In the genomic region with DNA sequence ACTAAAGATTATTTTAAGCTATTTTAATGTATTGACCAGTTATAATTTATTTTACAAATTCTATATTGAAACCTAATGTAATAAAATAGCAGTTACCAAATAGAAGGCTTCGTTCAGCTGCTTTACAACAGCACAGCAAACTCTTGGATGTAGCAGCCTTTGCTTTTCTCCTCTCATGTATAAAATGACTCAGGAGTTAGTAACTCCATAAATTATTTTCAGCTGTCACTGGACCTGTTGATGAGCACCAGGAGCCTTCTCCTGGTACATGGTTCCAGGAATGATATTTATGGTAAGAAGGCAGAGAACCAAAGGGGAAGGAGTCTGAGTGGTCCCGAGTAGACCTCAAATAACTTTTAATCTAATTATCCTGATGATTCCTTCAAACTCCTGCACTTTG, we compare ENCODE assay signal across 21 cellular contexts.
DNase-seq lines count a peak whose midpoint lies in the region; ATAC-seq, FAIRE-seq and TF ChIP-seq lines count a peak whose summit lies in the region.
"Had no signal": no experiment of that assay in that cellular context is flagged by ENCODE, and none has a peak within 500 bp of the region (broad histone marks: within the 10 kb centered on the region; RNA-seq: fewer than 3 reads in every experiment).

No MANE protein-coding gene starts in this region.

- no peak for TF ChIP-seq RAD21 in K562 (CRISPR knock-in tag; conservative IDR thresholded peaks at IDR 0.05 in 1 of 2, IDR thresholded peaks at IDR 0.05 in 1 of 2)

- no peak for TF ChIP-seq POLR2A in K562 (conservative IDR thresholded peaks at IDR 0.05)
- TF ChIP-seq POLR2A in GM12892 (IDR thresholded peaks at IDR 0.05; ENCODE audit: low read depth, low read length) = no peak

- H3K9me1 ChIP-seq in K562 (ENCODE audit: control insufficient read depth, insufficient read depth, low read length) = no peaks in the 10 kb centered on the region

- H3K9ac ChIP-seq in K562 (ENCODE audit: insufficient read depth in 1 of 2, low read depth in 2 of 2, low read length in 2 of 2) = no peak overlapping the region
- H3K9ac ChIP-seq: BLaER1 had no signal

- no peaks in the 10 kb centered on the region for H3K9me3 ChIP-seq in K562 (replicated peaks; ENCODE audit: control insufficient read depth, insufficient read depth, low read depth, low read length)
- H3K9me3 ChIP-seq: MG63, SJSA1 had no signal

- no peaks in the 10 kb centered on the region for H3K4me1 Mint-ChIP-seq in glutamatergic neuron (ENCODE audit: low read depth, unreplicated experiment)
- H3K4me1 Mint-ChIP-seq: CD8-positive, alpha-beta memory T cell had no signal

- intact Hi-C loops in K562 (cut with micrococcal nuclease) = no loop called here

- H3K4me2 ChIP-seq in K562 (ENCODE audit: insufficient read depth, low read length) = no peak overlapping the region
- H3K4me2 ChIP-seq: BLaER1 had no signal

- no peak overlapping the region for H3K4me3 Mint-ChIP-seq in glutamatergic neuron (ENCODE audit: unreplicated experiment)
- H3K4me3 Mint-ChIP-seq: CD8-positive, alpha-beta memory T cell had no signal

- WGBS in K562 (ENCODE audit: insufficient coverage, low coverage, missing lambda C conversion rate) = 0% methylated on average over 2 of the region's 2 CpGs

- no peak overlapping the region for H3K27ac Mint-ChIP-seq in glutamatergic neuron (ENCODE audit: unreplicated experiment)
- H3K27ac Mint-ChIP-seq: CD8-positive, alpha-beta memory T cell had no signal

- no peaks in the 10 kb centered on the region for H3K79me2 ChIP-seq in K562 (ENCODE audit: control insufficient read depth, insufficient read depth, low read length)

- POLR2A ChIA-PET in K562 (lab: Yijun Ruan, JAX) = no interaction called here

- BruUV-seq in K562 (replicated peaks; lab: Mats Ljungman, UMichigan) = no TSS peak

- H3K4me1 ChIP-seq in K562 (replicated peaks in 1 of 2; ENCODE audit: control insufficient read depth in 2 of 2, insufficient read depth in 2 of 2, low read length in 2 of 2) = no peaks in the 10 kb centered on the region
- H3K4me1 ChIP-seq: SJSA1 had no signal

- no peaks in the 10 kb centered on the region for H3K27me3 ChIP-seq in K562 (ENCODE audit: control insufficient read depth in 2 of 2, insufficient read depth in 2 of 2, low read length in 2 of 2)
- no peaks in the 10 kb centered on the region for H3K27me3 ChIP-seq in kidney epithelial cell (ENCODE audit: control insufficient read depth, insufficient read depth, low read length)
- H3K27me3 ChIP-seq: BLaER1, MG63, SJSA1 had no signal

- H3K36me3 ChIP-seq in K562 (ENCODE audit: control insufficient read depth, insufficient read depth, low read length) (no peaks in the 10 kb centered on the region), kidney epithelial cell (ENCODE audit: control insufficient read depth, insufficient read depth, low read length) (no peaks in the 10 kb centered on the region)
- H3K36me3 ChIP-seq: BLaER1, MG63, SJSA1 had no signal

- no peak for TF ChIP-seq CTCF in K562 (IDR thresholded peaks at IDR 0.05 in 2 of 3, conservative IDR thresholded peaks at IDR 0.05 in 1 of 3; ENCODE audit: insufficient read depth in 2 of 3, low read depth in 1 of 3, low read length in 3 of 3)
- TF ChIP-seq CTCF in kidney epithelial cell (IDR thresholded peaks at IDR 0.05; ENCODE audit: insufficient read depth, low read length, poor library complexity, severe bottlenecking) = no peak
- TF ChIP-seq CTCF in glutamatergic neuron (IDR thresholded peaks at IDR 0.05; ENCODE audit: partially characterized antibody, unreplicated experiment) = no peak

- no peak overlapping the region for H2AFZ ChIP-seq in K562 (ENCODE audit: low read depth, low read length)

- H3K9me3 Mint-ChIP-seq in glutamatergic neuron (ENCODE audit: unreplicated experiment) = peaks cover 2% of the 10 kb centered on the region

- no peak overlapping the region for H3K27ac ChIP-seq in K562 (ENCODE audit: extremely low read depth, low read depth, low read length)
- H3K27ac ChIP-seq: BLaER1, RWPE1, SJSA1 had no signal

- no peak for ATAC-seq in K562

- H3K36me3 Mint-ChIP-seq in glutamatergic neuron (ENCODE audit: unreplicated experiment) = no peaks in the 10 kb centered on the region

- peak; percentile 32 for DNase-seq in A172 (ENCODE audit: low spot score)
- DNase-seq in NCI-H226 = peak; percentile 22
- DNase-seq in K562 (ENCODE audit: extremely low read depth in 1 of 4, low spot score in 3 of 4) = no peak
- peak; percentile 4 for DNase-seq in kidney epithelial cell (ENCODE audit: low read depth)
- no peak for DNase-seq in GM12892 (ENCODE audit: insufficient read length)
- DNase-seq in SIG-M5 (lab: John Stamatoyannopoulos, UW) = no peak
- no peak for DNase-seq in HuH-7.5 (ENCODE audit: low spot score)
- no peak for DNase-seq in glutamatergic neuron
- DNase-seq: 8988T; CD8-positive, alpha-beta memory T cell; DND-41; GF-D8; MG63; NCI-H1092; NCI-H69; OCI-M1 had no signal

- no peak overlapping the region for H3K4me3 ChIP-seq in K562
- no peak overlapping the region for H3K4me3 ChIP-seq in kidney epithelial cell (ENCODE audit: low read depth, low read length)
- H3K4me3 ChIP-seq: BLaER1, MG63, SJSA1 had no signal

- no peaks in the 10 kb centered on the region for H3K27me3 Mint-ChIP-seq in glutamatergic neuron (ENCODE audit: unreplicated experiment)
- H3K27me3 Mint-ChIP-seq: CD8-positive, alpha-beta memory T cell had no signal

- TF ChIP-seq EP300 in K562 (IDR thresholded peaks at IDR 0.05; ENCODE audit: low read length) = no peak

- CTCF ChIA-PET in K562 (lab: Yijun Ruan, JAX; ENCODE audit: low intra/inter-chr PET ratio) = no interaction called here

- H4K20me1 ChIP-seq in K562 (replicated peaks; ENCODE audit: control insufficient read depth, insufficient read depth, low read length) = no peaks in the 10 kb centered on the region
- H4K20me1 ChIP-seq: BLaER1 had no signal

- FAIRE-seq in K562 (lab: Jason Lieb, UNC) (no peak), GM12892 (lab: Jason Lieb, UNC) (no peak)
- FAIRE-seq: GM12891, H1 had no signal

- in situ Hi-C loops in K562 (cut with MboI) = no loop called here

TF ChIP-seq in K562, 482 proteins besides CTCF, POLR2A, EP300 and RAD21:
- TF ChIP-seq, protein P1, sequence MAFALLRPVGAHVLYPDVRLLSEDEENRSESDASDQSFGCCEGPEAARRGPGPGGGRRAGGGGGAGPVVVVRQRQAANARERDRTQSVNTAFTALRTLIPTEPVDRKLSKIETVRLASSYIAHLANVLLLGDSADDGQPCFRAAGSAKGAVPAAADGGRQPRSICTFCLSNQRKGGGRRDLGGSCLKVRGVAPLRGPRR (CRISPR knock-in tag; IDR thresholded peaks at IDR 0.05) = no peak
- TF ChIP-seq ZNF134 (CRISPR knock-in tag; conservative IDR thresholded peaks at IDR 0.05) (no peak), CREB5 (CRISPR knock-in tag; IDR thresholded peaks at IDR 0.05) (no peak), BCOR (IDR thresholded peaks at IDR 0.05) (no peak), MEIS2 (IDR thresholded peaks at IDR 0.05; ENCODE audit: partially characterized antibody) (peak; percentile 9)

Comparison
In these comparisons a context has a peak if more than half of its experiments do, and no peak if none do; other contexts are left out.
1. DNase-seq: peak in A172 (single experiment), NCI-H226 (single experiment) and kidney epithelial cell (single experiment); none in K562 (0 of 4), GM12892 (single experiment), SIG-M5 (single experiment), HuH-7.5 (single experiment) and glutamatergic neuron (single experiment).